8 cellular contexts compared by ENCODE assay signal in genomic region chr15:47912910-47913309, GRCh38.
DNase-seq lines count a peak whose midpoint lies in the region; ATAC-seq, FAIRE-seq and TF ChIP-seq lines count a peak whose summit lies in the region.
"Not testable (repeated sequence)": the region's sequence is repeated elsewhere in the genome, so short reads cannot be mapped to it uniquely, and the experiment has no call there.

No MANE protein-coding gene starts in this region.

- peak; percentile 60 for ATAC-seq in HG03045 (IDR thresholded peaks at IDR 0.05; ENCODE audit: unreplicated experiment)

- H2AFZ ChIP-seq in OCI-LY1 (ENCODE audit: low read length) = not testable (repeated sequence)

- not testable (repeated sequence) for H3K4me3 ChIP-seq in GM12875 (ENCODE audit: low read depth, low read length); NB4 (ENCODE audit: low read depth, low read length); OCI-LY1 (ENCODE audit: low read depth, low read length, poor library complexity, severe bottlenecking); astrocyte of the spinal cord (ENCODE audit: low read depth, low read length); retinal pigment epithelial cell (ENCODE audit: low read length)

- TF ChIP-seq POLR2A in NB4 (IDR thresholded peaks at IDR 0.05; ENCODE audit: extremely low read depth, insufficient read length) = not testable (repeated sequence)

- not testable (repeated sequence) for H3K9me2 ChIP-seq in OCI-LY1 (ENCODE audit: low read depth, low read length)

- not testable (repeated sequence) for H4K20me1 ChIP-seq in OCI-LY1 (ENCODE audit: insufficient read depth, low read length)

- FAIRE-seq in D721Med (lab: Jason Lieb, UNC) = not testable (repeated sequence)

- H3K36me3 ChIP-seq in OCI-LY1 (ENCODE audit: insufficient read depth, low read length) = not testable (repeated sequence)

- H3K9me3 ChIP-seq in OCI-LY1 (ENCODE audit: low read length) = not testable (repeated sequence)

- not testable (repeated sequence) for H3K27me3 ChIP-seq in OCI-LY1 (ENCODE audit: insufficient read depth, low read length)

- H3K79me2 ChIP-seq in OCI-LY1 (ENCODE audit: insufficient read depth, low read length) = not testable (repeated sequence)

- in situ Hi-C loops in astrocyte of the spinal cord (cut with HindIII; ENCODE audit: low sequenced_read_pairs) = not testable (repeated sequence)

- H3F3A ChIP-seq in OCI-LY1 (ENCODE audit: insufficient read depth, low read length) = not testable (repeated sequence)

- not testable (repeated sequence) for H3K4me2 ChIP-seq in OCI-LY1 (ENCODE audit: low read length)

- TF ChIP-seq CTCF in D721Med (IDR thresholded peaks at IDR 0.05; ENCODE audit: insufficient read depth, missing control alignments) (peak; percentile 24), GM12875 (IDR thresholded peaks at IDR 0.05; ENCODE audit: borderline replicate concordance, insufficient read depth, low read depth, low read length) (peak; percentile 50; the same call in 1 of the 2 replicates), OCI-LY1 (IDR thresholded peaks at IDR 0.05; ENCODE audit: low read length) (peak; percentile 18; the same call in 1 of the 2 replicates), astrocyte of the spinal cord (IDR thresholded peaks at IDR 0.05; ENCODE audit: low read depth, low read length) (peak; percentile 16), retinal pigment epithelial cell (conservative IDR thresholded peaks at IDR 0.05; ENCODE audit: low read depth, low read length) (peak; percentile 20)
- not testable (repeated sequence) for TF ChIP-seq CTCF in NB4 (IDR thresholded peaks at IDR 0.05; ENCODE audit: low read depth, low read length)

- not testable (repeated sequence) for H3K9ac ChIP-seq in OCI-LY1 (ENCODE audit: low read length)

- H3K27ac ChIP-seq in OCI-LY1 (ENCODE audit: low read depth, low read length, poor library complexity, severe bottlenecking) = not testable (repeated sequence)

- not testable (repeated sequence) for H3K4me1 ChIP-seq in OCI-LY1 (ENCODE audit: insufficient read depth, low read length, severe bottlenecking)

- not testable (repeated sequence) for DNase-seq in D721Med (ENCODE audit: insufficient read length, low spot score); astrocyte of the spinal cord (ENCODE audit: low read depth, low spot score); retinal pigment epithelial cell (ENCODE audit: low read depth)
- DNase-seq in NB4 (ENCODE audit: low read depth) (peak; percentile 9), iPS DF 4.7 (ENCODE audit: extremely low read depth, low spot score) (peak; percentile 46)
